Comparison of ENCODE assay signal across 9 cellular contexts in the genomic region with DNA sequence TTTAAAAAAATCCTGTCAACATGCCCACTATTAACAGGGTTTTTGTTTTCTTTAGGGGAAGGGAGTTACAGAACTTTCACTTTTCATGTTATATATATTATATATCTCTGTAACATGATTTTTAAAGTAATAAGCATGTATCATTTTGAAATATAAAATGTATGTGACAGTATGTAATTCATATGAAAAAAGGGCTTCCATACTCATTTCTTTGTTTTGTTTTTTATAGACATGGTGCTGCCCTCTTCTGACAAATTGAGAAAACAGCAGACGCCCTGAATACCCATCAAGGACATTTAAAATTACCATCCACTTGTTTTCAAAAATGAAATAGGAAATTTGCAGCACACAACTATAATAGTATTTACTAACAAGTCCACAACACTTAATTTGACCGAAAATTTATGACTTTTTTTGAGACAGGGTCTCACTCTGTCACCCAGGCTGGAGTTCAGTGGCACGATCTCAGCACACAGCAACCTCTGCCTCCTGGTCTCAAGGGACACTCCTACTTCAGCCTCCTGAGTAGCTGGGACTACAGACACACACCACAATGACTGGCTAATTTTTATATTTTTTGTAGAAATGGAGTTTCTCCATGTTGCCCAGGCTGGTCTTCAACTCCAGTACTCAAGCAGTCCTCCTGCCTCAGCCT. TPM values are rescaled to one million over a fixed set of nuclear protein-coding genes. Genes with fewer than 3 reads are reported as not detected.
A peak's percentile ranks its signal among the peaks of the same experiment; 100 is the strongest.
DNase-seq lines count a peak whose midpoint lies in the region; ATAC-seq and TF ChIP-seq lines count a peak whose summit lies in the region.
"Had no signal": no experiment of that assay in that cellular context is flagged by ENCODE, and none has a peak within 500 bp of the region (broad histone marks: within the 10 kb centered on the region; RNA-seq: fewer than 3 reads in every experiment).

No MANE protein-coding gene starts in this region.

- H3K27ac Mint-ChIP-seq in activated CD8-positive, alpha-beta memory T cell treated with anti-CD3 and anti-CD28 coated beads, Interleukin-2, amount 10 ng/mL, durations not matched to agents 7 days and 5 days: no peak overlapping the region
- H3K27ac Mint-ChIP-seq in brain: peak overlapping the region in 2 of 5 experiments; percentile 24 to 47
- H3K27ac Mint-ChIP-seq: activated naive CD8-positive, alpha-beta T cell treated with anti-CD3 and anti-CD28 coated beads, Interleukin-2, amount 10 ng/mL, durations not matched to agents 7 days and 5 days had no signal

- ATAC-seq in activated CD8-positive, alpha-beta memory T cell treated with anti-CD3 and anti-CD28 coated beads, Interleukin-2, amount 10 ng/mL, durations not matched to agents 7 days and 5 days: peak; percentile 64
- ATAC-seq in aorta (ENCODE audit: low FRiP score) (peak; percentile 67), GM18505 (IDR thresholded peaks at IDR 0.05; ENCODE audit: unreplicated experiment) (no peak)

- H3K18ac ChIP-seq in neuronal stem cell (ENCODE audit: low read length): no peak overlapping the region

- no peak for DNase-seq in activated CD8-positive, alpha-beta memory T cell treated with anti-CD3 and anti-CD28 coated beads, Interleukin-2, amount 10 ng/mL, durations not matched to agents 7 days and 5 days
- no peak for DNase-seq in activated CD8-positive, alpha-beta memory T cell treated with anti-CD3 and anti-CD28 coated beads, Interleukin-2, amount 50 U/mL, for 4 hours
- DNase-seq in left kidney (ENCODE audit: low read depth, low spot score): peak; percentile 59
- no peak for DNase-seq in aorta
- no peak for DNase-seq in neuronal stem cell (ENCODE audit: low spot score)
- DNase-seq: activated naive CD8-positive, alpha-beta T cell treated with anti-CD3 and anti-CD28 coated beads, Interleukin-2, amount 10 ng/mL, durations not matched to agents 7 days and 5 days had no signal

- H3K79me2 ChIP-seq in Loucy (ENCODE audit: insufficient read depth, low read length): no peaks in the 10 kb centered on the region

- H3K4me1 ChIP-seq in Loucy (ENCODE audit: insufficient read depth, low read length, poor library complexity, severe bottlenecking): no peaks in the 10 kb centered on the region
- H3K4me1 ChIP-seq in aorta (ENCODE audit: control insufficient read depth in 1 of 2, insufficient read depth in 2 of 2, low read length in 2 of 2): peaks cover 0 to 3% of the 10 kb centered on the region in 2 donors
- no peaks in the 10 kb centered on the region for H3K4me1 ChIP-seq in neuronal stem cell (ENCODE audit: control insufficient read depth in 2 of 2, insufficient read depth in 1 of 2, low read depth in 1 of 2, low read length in 2 of 2)

- H2BK5ac ChIP-seq in neuronal stem cell (ENCODE audit: low read length): no peak overlapping the region

- CTCF ChIA-PET in activated CD8-positive, alpha-beta memory T cell treated with anti-CD3 and anti-CD28 coated beads, Interleukin-2, amount 10 ng/mL, durations not matched to agents 7 days and 5 days (lab: Charles Lee): interaction anchor here (0.8 to 6.2 kb wide), 7 partner anchors 8 to 203 kb away, joined by 3 to 30 read pairs (median 7); no protein-coding TSS in a partner anchor

- WGBS in aorta, 2 donors: 7% methylated on average over 3 of the region's 3 CpGs
- WGBS in neuronal stem cell (ENCODE audit: extremely low coverage in 2 of 2, insufficient read length in 2 of 2, insufficient replicate concordance in 1 of 2), 2 donors: no CpG with 5 or more reads among the region's 3 CpGs

- no peaks in the 10 kb centered on the region for H3K9me3 Mint-ChIP-seq in activated CD8-positive, alpha-beta memory T cell treated with anti-CD3 and anti-CD28 coated beads, Interleukin-2, amount 10 ng/mL, durations not matched to agents 7 days and 5 days (ENCODE audit: low read depth)
- no peaks in the 10 kb centered on the region for H3K9me3 Mint-ChIP-seq in brain
- H3K9me3 Mint-ChIP-seq: activated naive CD8-positive, alpha-beta T cell treated with anti-CD3 and anti-CD28 coated beads, Interleukin-2, amount 10 ng/mL, durations not matched to agents 7 days and 5 days had no signal

- no peak overlapping the region for H4K8ac ChIP-seq in neuronal stem cell (ENCODE audit: low read depth, low read length)

- H3K27ac ChIP-seq in aorta (ENCODE audit: low read depth in 1 of 2, low read length in 2 of 2) (peak overlapping the region in 1 of 2 donors; percentile 63), neuronal stem cell (replicated peaks; ENCODE audit: low read length) (no peak overlapping the region)

- H2AFZ ChIP-seq in Loucy (ENCODE audit: low read length): no peak overlapping the region
- H2AFZ ChIP-seq in neuronal stem cell (ENCODE audit: low read length): no peak overlapping the region

- H3K4me3 ChIP-seq in Loucy (ENCODE audit: low read length, poor library complexity, severe bottlenecking) (no peak overlapping the region), aorta (ENCODE audit: low read length in 2 of 2) (no peak overlapping the region), neuronal stem cell (ENCODE audit: low read length in 2 of 2) (no peak overlapping the region)

- H2BK15ac ChIP-seq in neuronal stem cell (ENCODE audit: low read length): no peak overlapping the region

- H3K23ac ChIP-seq in neuronal stem cell (ENCODE audit: low read depth, low read length, poor library complexity): no peak overlapping the region

- TF ChIP-seq CTCF in Loucy (conservative IDR thresholded peaks at IDR 0.05; ENCODE audit: low read length): peak; percentile 75
- peak; percentile 73 to 79 for TF ChIP-seq CTCF in brain (conservative IDR thresholded peaks at IDR 0.05)

- peaks cover 3% of the 10 kb centered on the region for H3K4me1 Mint-ChIP-seq in activated CD8-positive, alpha-beta memory T cell treated with anti-CD3 and anti-CD28 coated beads, Interleukin-2, amount 10 ng/mL, durations not matched to agents 7 days and 5 days
- H3K4me1 Mint-ChIP-seq in brain: peaks cover 13% of the 10 kb centered on the region

- H4K91ac ChIP-seq in neuronal stem cell (ENCODE audit: low read depth, low read length, poor library complexity): no peak overlapping the region

- H3K14ac ChIP-seq in neuronal stem cell (ENCODE audit: low read length): no peak overlapping the region

- no peaks in the 10 kb centered on the region for H3K79me1 ChIP-seq in neuronal stem cell (ENCODE audit: low read depth, low read length)

- no peaks in the 10 kb centered on the region for H3K27me3 Mint-ChIP-seq in activated CD8-positive, alpha-beta memory T cell treated with anti-CD3 and anti-CD28 coated beads, Interleukin-2, amount 10 ng/mL, durations not matched to agents 7 days and 5 days
- no peaks in the 10 kb centered on the region for H3K27me3 Mint-ChIP-seq in brain
- H3K27me3 Mint-ChIP-seq: activated naive CD8-positive, alpha-beta T cell treated with anti-CD3 and anti-CD28 coated beads, Interleukin-2, amount 10 ng/mL, durations not matched to agents 7 days and 5 days had no signal

- H3K36me3 Mint-ChIP-seq in activated CD8-positive, alpha-beta memory T cell treated with anti-CD3 and anti-CD28 coated beads, Interleukin-2, amount 10 ng/mL, durations not matched to agents 7 days and 5 days: no peaks in the 10 kb centered on the region
- H3K36me3 Mint-ChIP-seq in brain: peaks cover 45% of the 10 kb centered on the region
- H3K36me3 Mint-ChIP-seq: activated naive CD8-positive, alpha-beta T cell treated with anti-CD3 and anti-CD28 coated beads, Interleukin-2, amount 10 ng/mL, durations not matched to agents 7 days and 5 days had no signal

- H3K4me3 Mint-ChIP-seq in activated CD8-positive, alpha-beta memory T cell treated with anti-CD3 and anti-CD28 coated beads, Interleukin-2, amount 10 ng/mL, durations not matched to agents 7 days and 5 days: no peak overlapping the region
- H3K4me3 Mint-ChIP-seq in brain: no peak overlapping the region
- H3K4me3 Mint-ChIP-seq: activated naive CD8-positive, alpha-beta T cell treated with anti-CD3 and anti-CD28 coated beads, Interleukin-2, amount 10 ng/mL, durations not matched to agents 7 days and 5 days had no signal

- no peak overlapping the region for H3K9ac ChIP-seq in Loucy (ENCODE audit: low read depth, low read length, poor library complexity, severe bottlenecking)
- no peak overlapping the region for H3K9ac ChIP-seq in neuronal stem cell (ENCODE audit: low read depth, low read length, poor library complexity)

- peaks cover 13% of the 10 kb centered on the region; the same call in 1 of the 2 replicates for H3K36me3 ChIP-seq in Loucy (ENCODE audit: insufficient read depth, low read length)
- no peaks in the 10 kb centered on the region for H3K36me3 ChIP-seq in aorta (ENCODE audit: control insufficient read depth in 1 of 2, insufficient read depth in 2 of 2, low read length in 1 of 2)
- peaks cover 3 to 66% of the 10 kb centered on the region in 2 donors for H3K36me3 ChIP-seq in neuronal stem cell (replicated peaks in 1 of 2; ENCODE audit: control insufficient read depth in 2 of 2, insufficient read depth in 2 of 2, low read length in 2 of 2)

- no peak overlapping the region for H2AK5ac ChIP-seq in neuronal stem cell (ENCODE audit: low read depth, low read length)

- no peaks in the 10 kb centered on the region for H3K9me2 ChIP-seq in Loucy (replicated peaks; ENCODE audit: low read depth, low read length)

- H3K9me3 ChIP-seq in Loucy (ENCODE audit: insufficient read depth, low read depth, low read length) (no peaks in the 10 kb centered on the region), aorta (ENCODE audit: control insufficient read depth, low read length) (no peaks in the 10 kb centered on the region), neuronal stem cell (replicated peaks in 1 of 2; ENCODE audit: control insufficient read depth in 2 of 2, insufficient read depth in 1 of 2, low read depth in 1 of 2, low read length in 2 of 2) (no peaks in the 10 kb centered on the region)

- H3K4ac ChIP-seq in neuronal stem cell (ENCODE audit: low read length): no peak overlapping the region

- no peaks in the 10 kb centered on the region for H4K20me1 ChIP-seq in Loucy (ENCODE audit: insufficient read depth, low read length, poor library complexity, severe bottlenecking)

- H3K4me2 ChIP-seq in Loucy (ENCODE audit: low read depth, low read length, poor library complexity, severe bottlenecking): no peak overlapping the region
- no peak overlapping the region for H3K4me2 ChIP-seq in neuronal stem cell (ENCODE audit: insufficient read depth, low read length, poor library complexity, severe bottlenecking)

- H3K27me3 ChIP-seq in Loucy (ENCODE audit: insufficient read depth, low read length, poor library complexity, severe bottlenecking) (no peaks in the 10 kb centered on the region), aorta (ENCODE audit: control insufficient read depth in 1 of 2, insufficient read depth in 2 of 2, low read length in 1 of 2) (no peaks in the 10 kb centered on the region), neuronal stem cell (ENCODE audit: control insufficient read depth in 3 of 3, insufficient read depth in 3 of 3, low read depth in 1 of 3, low read length in 3 of 3) (no peaks in the 10 kb centered on the region)

- no peak for TF ChIP-seq POLR2A in GM18505 (IDR thresholded peaks at IDR 0.05; ENCODE audit: borderline replicate concordance, extremely low read depth, insufficient read depth, insufficient read length)

- intact Hi-C loops in aorta (cut with DNase I): loop anchor here (2.0 to 5.0 kb wide), 2 partner anchors 164 to 166 kb away; no protein-coding TSS in a partner anchor

- no peaks in the 10 kb centered on the region for H3F3A ChIP-seq in Loucy (ENCODE audit: low read depth)

- H2BK12ac ChIP-seq in neuronal stem cell (ENCODE audit: low read length): no peak overlapping the region

- H2BK120ac ChIP-seq in neuronal stem cell (ENCODE audit: low read depth, low read length): no peak overlapping the region

RNA-seq across cellular contexts. Expression of a gene that starts 30.4 kb away (rescaled TPM):
- 10 to 100 TPM; 31.4 to 44.0 TPM for total RNA-seq in activated CD8-positive, alpha-beta memory T cell treated with anti-CD3 and anti-CD28 coated beads, Interleukin-2, amount 10 ng/mL, durations not matched to agents 7 days and 5 days
- polyA plus RNA-seq in brain (ENCODE audit: insufficient read depth, low read depth, low replicate concordance): 139 TPM
- total RNA-seq in aorta: 10 to 100 TPM; 55.9 to 59.1 TPM
- polyA plus RNA-seq in aorta: 100 to 1,000 TPM in 1 of 2 donors, 10 to 100 TPM in 1; 52.8 to 111 TPM
- 228 TPM for polyA plus RNA-seq in neuronal stem cell (2013, experiment 1 of 2)
- polyA plus RNA-seq in neuronal stem cell (2013, experiment 2 of 2): 228 TPM
